In genomic region chr16:65446441-65446840, GRCh38 we compare ENCODE assay signal across 13 cellular contexts.
DNase-seq lines count a peak whose midpoint lies in the region.
"Had no signal": no experiment of that assay in that cellular context is flagged by ENCODE, and none has a peak within 500 bp of the region (broad histone marks: within the 10 kb centered on the region; RNA-seq: fewer than 3 reads in every experiment).

No MANE protein-coding gene starts in this region.

- peak; percentile 11 for DNase-seq in Ammon's horn (ENCODE audit: low spot score)
- peak; percentile 47 for DNase-seq in RPMI7951 (ENCODE audit: low read depth)
- peak; percentile 13 for DNase-seq in inferior parietal cortex (ENCODE audit: extremely low spot score)
- DNase-seq in occipital lobe (lab: John Stamatoyannopoulos, UW): peak; percentile 5
- no peak for DNase-seq in activated CD4-positive, alpha-beta T cell treated with anti-CD3 and anti-CD28 coated beads, Interleukin-2, amount 10 ng/mL, durations not matched to agents 24 days and 14 days
- DNase-seq in activated naive CD4-positive, alpha-beta T cell (lab: John Stamatoyannopoulos, UW): no peak
- DNase-seq in NCI-H69 (lab: John Stamatoyannopoulos, UW): no peak
- DNase-seq: BE2C; C1 segment of cervical spinal cord; CD4-positive, CD25-positive, alpha-beta regulatory T cell; DMS153; DMS79; GDM1 had no signal

- no peaks in the 10 kb centered on the region for H3K4me1 Mint-ChIP-seq in activated CD4-positive, alpha-beta T cell treated with anti-CD3 and anti-CD28 coated beads, Interleukin-2, amount 10 ng/mL, durations not matched to agents 24 days and 14 days
- H3K4me1 Mint-ChIP-seq: CD4-positive, CD25-positive, alpha-beta regulatory T cell had no signal

- no peaks in the 10 kb centered on the region for H3K27me3 Mint-ChIP-seq in activated CD4-positive, alpha-beta T cell treated with anti-CD3 and anti-CD28 coated beads, Interleukin-2, amount 10 ng/mL, durations not matched to agents 24 days and 14 days
- H3K27me3 Mint-ChIP-seq: CD4-positive, CD25-positive, alpha-beta regulatory T cell had no signal

- no peak overlapping the region for H3K27ac Mint-ChIP-seq in activated CD4-positive, alpha-beta T cell treated with anti-CD3 and anti-CD28 coated beads, Interleukin-2, amount 10 ng/mL, durations not matched to agents 24 days and 14 days
- H3K27ac Mint-ChIP-seq: CD4-positive, CD25-positive, alpha-beta regulatory T cell had no signal

- H3K4me3 Mint-ChIP-seq in activated CD4-positive, alpha-beta T cell treated with anti-CD3 and anti-CD28 coated beads, Interleukin-2, amount 10 ng/mL, durations not matched to agents 24 days and 14 days: no peak overlapping the region
- H3K4me3 Mint-ChIP-seq: CD4-positive, CD25-positive, alpha-beta regulatory T cell had no signal

- intact Hi-C loops in activated CD4-positive, alpha-beta T cell treated with anti-CD3 and anti-CD28 coated beads, Interleukin-2, amount 10 ng/mL, durations not matched to agents 24 days and 14 days (cut with micrococcal nuclease): no loop called here

- no peaks in the 10 kb centered on the region for H3K36me3 Mint-ChIP-seq in activated CD4-positive, alpha-beta T cell treated with anti-CD3 and anti-CD28 coated beads, Interleukin-2, amount 10 ng/mL, durations not matched to agents 24 days and 14 days (ENCODE audit: low read depth)
- H3K36me3 Mint-ChIP-seq: CD4-positive, CD25-positive, alpha-beta regulatory T cell had no signal

- no peaks in the 10 kb centered on the region for H3K9me3 Mint-ChIP-seq in activated CD4-positive, alpha-beta T cell treated with anti-CD3 and anti-CD28 coated beads, Interleukin-2, amount 10 ng/mL, durations not matched to agents 24 days and 14 days

Comparison
In these comparisons a context has a peak if more than half of its experiments do, and no peak if none do; other contexts are left out.
1. DNase-seq: peak in Ammon's horn (single experiment), RPMI7951 (single experiment), inferior parietal cortex (single experiment) and occipital lobe (single experiment); none in activated CD4-positive, alpha-beta T cell treated with anti-CD3 and anti-CD28 coated beads, Interleukin-2, amount 10 ng/mL, durations not matched to agents 24 days and 14 days (single experiment), activated naive CD4-positive, alpha-beta T cell (0 of 4) and NCI-H69 (single experiment).